Comparison of ENCODE assay signal across 19 cellular contexts in the genomic region with DNA sequence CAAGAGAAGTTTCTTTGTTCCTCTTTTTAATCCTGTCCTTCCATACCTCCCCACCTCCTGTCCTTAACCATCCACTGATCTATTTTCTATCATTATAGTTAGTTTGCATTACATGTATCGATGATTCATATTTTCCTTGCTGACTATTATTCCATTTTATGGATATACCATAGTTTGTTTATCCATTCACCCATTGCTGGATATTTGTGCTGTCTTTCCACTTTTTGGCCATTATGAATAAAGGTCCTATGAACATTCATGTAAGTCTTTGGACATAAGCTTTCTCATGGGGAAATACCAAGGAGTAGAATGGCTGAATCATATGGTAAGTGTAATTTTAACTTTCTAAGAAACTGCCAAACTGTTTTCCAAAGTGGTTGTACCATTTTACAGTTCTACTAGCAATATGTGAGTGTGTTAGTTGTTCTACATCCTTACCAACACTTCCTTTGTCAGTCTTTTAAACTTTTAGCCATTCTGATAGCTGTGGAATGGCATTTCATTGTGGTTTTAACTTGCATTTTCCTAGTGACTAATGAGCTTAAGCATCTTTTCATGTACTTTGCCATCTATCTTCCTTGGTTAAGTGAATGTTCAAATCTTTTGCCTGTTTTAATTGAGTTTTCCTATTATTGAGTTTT. TPM values are rescaled to one million over a fixed set of nuclear protein-coding genes. Genes with fewer than 3 reads are reported as not detected.
A peak's percentile ranks its signal among the peaks of the same experiment; 100 is the strongest.
DNase-seq lines count a peak whose midpoint lies in the region; ATAC-seq and TF ChIP-seq lines count a peak whose summit lies in the region.
"Had no signal": no experiment of that assay in that cellular context is flagged by ENCODE, and none has a peak within 500 bp of the region (broad histone marks: within the 10 kb centered on the region; RNA-seq: fewer than 3 reads in every experiment).

No MANE protein-coding gene starts in this region.

- TF ChIP-seq EP300 in sigmoid colon (IDR thresholded peaks at IDR 0.05): no peak

- H3K4me1 Mint-ChIP-seq in glutamatergic neuron (ENCODE audit: low read depth, unreplicated experiment): no peaks in the 10 kb centered on the region
- H3K4me1 Mint-ChIP-seq: activated naive CD4-positive, alpha-beta T cell treated with anti-CD3 and anti-CD28 coated beads, Interleukin-2, amount 10 ng/mL, durations not matched to agents 7 days and 5 days had no signal

- no peaks in the 10 kb centered on the region for H3K9me3 Mint-ChIP-seq in glutamatergic neuron (ENCODE audit: unreplicated experiment)

- H3K27ac Mint-ChIP-seq in glutamatergic neuron (ENCODE audit: unreplicated experiment): no peak overlapping the region
- H3K27ac Mint-ChIP-seq: activated naive CD4-positive, alpha-beta T cell treated with anti-CD3 and anti-CD28 coated beads, Interleukin-2, amount 10 ng/mL, durations not matched to agents 7 days and 5 days; stimulated activated naive B cell treated with anti-CD40 and anti-IgM and Interleukin-4, amounts not matched to agents 10 μg/mL and 1 μg/mL and 100 μg/mL, for 72 hours had no signal

- H3K27me3 ChIP-seq in sigmoid colon: no peaks in the 10 kb centered on the region
- H3K27me3 ChIP-seq: hepatocyte, right lobe of liver had no signal

- H3K27me3 Mint-ChIP-seq in glutamatergic neuron (ENCODE audit: unreplicated experiment): no peaks in the 10 kb centered on the region
- H3K27me3 Mint-ChIP-seq: activated naive CD4-positive, alpha-beta T cell treated with anti-CD3 and anti-CD28 coated beads, Interleukin-2, amount 10 ng/mL, durations not matched to agents 7 days and 5 days; naive thymus-derived CD8-positive, alpha-beta T cell; stimulated activated naive B cell treated with anti-CD40 and anti-IgM and Interleukin-4, amounts not matched to agents 10 μg/mL and 1 μg/mL and 100 μg/mL, for 72 hours had no signal

- H3K9me3 ChIP-seq in sigmoid colon: no peaks in the 10 kb centered on the region
- H3K9me3 ChIP-seq: HAP-1, right lobe of liver had no signal

- H3K4me3 Mint-ChIP-seq in glutamatergic neuron (ENCODE audit: unreplicated experiment): no peak overlapping the region
- H3K4me3 Mint-ChIP-seq: activated naive CD4-positive, alpha-beta T cell treated with anti-CD3 and anti-CD28 coated beads, Interleukin-2, amount 10 ng/mL, durations not matched to agents 7 days and 5 days; naive thymus-derived CD8-positive, alpha-beta T cell; stimulated activated naive B cell treated with anti-CD40 and anti-IgM and Interleukin-4, amounts not matched to agents 10 μg/mL and 1 μg/mL and 100 μg/mL, for 72 hours had no signal

- no peak for TF ChIP-seq POLR2A in sigmoid colon (IDR thresholded peaks at IDR 0.05)

- ATAC-seq in HG03469 (IDR thresholded peaks at IDR 0.05; ENCODE audit: unreplicated experiment): no peak
- ATAC-seq: naive thymus-derived CD8-positive, alpha-beta T cell; PC-3; right lobe of liver; stimulated activated naive B cell treated with anti-CD40 and anti-IgM and Interleukin-4, amounts not matched to agents 10 μg/mL and 1 μg/mL and 100 μg/mL, for 72 hours had no signal

- TF ChIP-seq CTCF in glutamatergic neuron (IDR thresholded peaks at IDR 0.05; ENCODE audit: partially characterized antibody, unreplicated experiment) (no peak), sigmoid colon (IDR thresholded peaks at IDR 0.05) (no peak)

- H3K36me3 Mint-ChIP-seq in glutamatergic neuron (ENCODE audit: unreplicated experiment): peaks cover 10% of the 10 kb centered on the region

- WGBS in sigmoid colon, 2 donors: 98% methylated on average over 1 of the region's 1 CpG

- DNase-seq in A172 (ENCODE audit: low spot score) (peak; percentile 76), GM04503 (ENCODE audit: low read depth) (peak; percentile 68), amniotic epithelial cell (ENCODE audit: low read depth) (peak; percentile 94), iris pigment epithelial cell (ENCODE audit: low read depth) (peak; percentile 91), glutamatergic neuron (no peak), sigmoid colon (no peak), activated T-cell treated with anti-CD3 and anti-CD28 coated beads for 4 hours (no peak)
- DNase-seq: activated naive CD4-positive, alpha-beta T cell treated with anti-CD3 and anti-CD28 coated beads, Interleukin-2, amount 10 ng/mL, durations not matched to agents 7 days and 5 days; left ventricle myocardium inferior; naive thymus-derived CD8-positive, alpha-beta T cell; NCI-H2029; NCI-H526; PC-3; right lobe of liver; stimulated activated naive B cell treated with anti-CD40 and anti-IgM and Interleukin-4, amounts not matched to agents 10 μg/mL and 1 μg/mL and 100 μg/mL, for 72 hours had no signal

- H3K36me3 ChIP-seq in sigmoid colon: no peaks in the 10 kb centered on the region
- H3K36me3 ChIP-seq: HAP-1, left ventricle myocardium inferior, right lobe of liver had no signal

- no peak overlapping the region for H3K4me3 ChIP-seq in sigmoid colon
- H3K4me3 ChIP-seq: HAP-1, hepatocyte, left ventricle myocardium inferior, right lobe of liver had no signal

- intact Hi-C loops in sigmoid colon (cut with DNase I): loop anchor here (10.0 kb wide), 1 partner anchor 186 kb away; a partner anchor contains a TSS

- no peak overlapping the region for H3K27ac ChIP-seq in sigmoid colon
- H3K27ac ChIP-seq: hepatocyte, HL-60, left ventricle myocardium inferior, right lobe of liver had no signal

- peaks cover 0 to 21% (median 12%) of the 10 kb centered on the region in 4 donors for H3K4me1 ChIP-seq in sigmoid colon
- H3K4me1 ChIP-seq: right lobe of liver had no signal

RNA-seq across cellular contexts. Expression of a gene that starts 11.7 kb away (rescaled TPM):
- 109 and 111 TPM in 2 replicates for total RNA-seq in A172 (2014; rRNA removed; shearing (Covaris generic))
- total RNA-seq in glutamatergic neuron (ENCODE audit: unreplicated experiment): 94.5 TPM
- 10 to 100 TPM; 19.4 to 34.6 (median 26.1) TPM for total RNA-seq in sigmoid colon
- polyA plus RNA-seq in sigmoid colon: 10 to 100 TPM; 15.0 to 22.2 (median 19.4) TPM

RNA-seq across cellular contexts. Expression of a gene that starts 12.5 kb away (rescaled TPM):
- total RNA-seq in A172 (2014; rRNA removed; shearing (Covaris generic)): 217 and 234 TPM in 2 replicates
- total RNA-seq in glutamatergic neuron (ENCODE audit: unreplicated experiment): 42.5 TPM
- 10 to 100 TPM; 51.0 to 89.9 (median 75.8) TPM for total RNA-seq in sigmoid colon
- polyA plus RNA-seq in sigmoid colon: 10 to 100 TPM; 29.4 to 66.6 (median 40.5) TPM

Comparison
In these comparisons a context has a peak if more than half of its experiments do, and no peak if none do; other contexts are left out.
1. DNase-seq: peak in A172 (single experiment), GM04503 (single experiment), amniotic epithelial cell (single experiment) and iris pigment epithelial cell (single experiment); none in glutamatergic neuron (single experiment), sigmoid colon (single experiment) and activated T-cell treated with anti-CD3 and anti-CD28 coated beads for 4 hours (single experiment).